Comparison of ENCODE assay signal across 17 cellular contexts in the genomic region with DNA sequence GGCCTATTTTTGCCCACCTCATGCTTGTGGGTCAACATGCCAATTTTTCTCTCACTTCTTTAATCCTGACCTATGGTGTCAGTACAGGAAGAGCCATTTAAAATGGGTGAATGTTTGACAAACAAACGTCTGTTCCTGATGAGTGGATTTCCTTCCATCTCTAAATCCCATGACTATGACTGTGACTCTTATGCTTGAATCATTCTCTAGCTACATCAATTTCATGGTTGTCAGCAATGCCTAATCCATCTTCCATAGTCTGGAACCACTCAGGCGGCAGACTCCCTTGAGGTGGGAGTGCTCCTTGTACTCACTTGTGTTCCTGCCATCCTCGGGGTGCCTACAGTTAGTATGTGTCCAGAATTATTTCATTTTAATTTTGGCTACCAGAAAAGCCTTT.
A peak's percentile ranks its signal among the peaks of the same experiment; 100 is the strongest.
DNase-seq lines count a peak whose midpoint lies in the region; TF ChIP-seq lines count a peak whose summit lies in the region.
"Had no signal": no experiment of that assay in that cellular context is flagged by ENCODE, and none has a peak within 500 bp of the region (broad histone marks: within the 10 kb centered on the region; RNA-seq: fewer than 3 reads in every experiment).

No MANE protein-coding gene starts in this region.

- no peaks in the 10 kb centered on the region for H3K36me3 ChIP-seq in adipocyte (ENCODE audit: control insufficient read depth, insufficient read depth, low read length, severe bottlenecking)
- no peaks in the 10 kb centered on the region for H3K36me3 ChIP-seq in colonic mucosa
- H3K36me3 ChIP-seq: upper lobe of right lung had no signal

- no peaks in the 10 kb centered on the region for H3K4me1 ChIP-seq in adipocyte (ENCODE audit: control insufficient read depth, insufficient read depth, low read length)
- no peaks in the 10 kb centered on the region for H3K4me1 ChIP-seq in colonic mucosa
- H3K4me1 ChIP-seq: upper lobe of right lung had no signal

- H3K4me3 Mint-ChIP-seq in HFFc6 = no peak overlapping the region; the same call in 1 of the 2 replicates
- H3K4me3 Mint-ChIP-seq: stimulated activated effector memory CD8-positive, alpha-beta T cell treated with anti-CD3 and anti-CD28 coated beads, Interleukin-12 subunit alpha, Interleukin-12 subunit beta, amount 100 ng/mL, for 72 hours had no signal

- peak; percentile 71 for DNase-seq in ACHN
- DNase-seq in HFFc6 = peak; percentile 28
- DNase-seq in adipocyte (ENCODE audit: low read depth) = peak; percentile 49
- peak; percentile 16 for DNase-seq in glomerular endothelial cell (ENCODE audit: extremely low read depth, low read depth, low spot score)
- no peak for DNase-seq in NCI-H82 treated with DMSO at 0.1 percent for 48 hours (lab: John Stamatoyannopoulos, UW; ENCODE audit: unreplicated experiment)
- no peak for DNase-seq in NCI-H510A (lab: John Stamatoyannopoulos, UW)
- no peak for DNase-seq in colonic mucosa
- DNase-seq in NCI-H187 treated with DMSO at 0.1 percent for 48 hours (lab: John Stamatoyannopoulos, UW) = no peak
- DNase-seq: DND-41; GOT3; NCI-H1694; NK-92 treated with Interleukin-12 subunit alpha and Interleukin-12 subunit beta, amount 100 ng/mL, for 24 hours; stimulated activated CD4-positive, alpha-beta T cell treated with anti-CD3 and anti-CD28 coated beads, Interleukin-2, amount 100 ng/mL, for 48 hours; upper lobe of right lung had no signal

- in situ Hi-C loops in ACHN (cut with HindIII; ENCODE audit: low pct_ligation_motif_present, low pct_unique_long_range_greater_than_20kb, low sequenced_read_pairs) = no loop called here

- no peaks in the 10 kb centered on the region; the same call in 1 of the 2 replicates for H3K9me3 Mint-ChIP-seq in HFFc6
- H3K9me3 Mint-ChIP-seq: stimulated activated effector memory CD8-positive, alpha-beta T cell treated with anti-CD3 and anti-CD28 coated beads, Interleukin-12 subunit alpha, Interleukin-12 subunit beta, amount 100 ng/mL, for 72 hours had no signal

- H3K36me3 Mint-ChIP-seq in HFFc6 (ENCODE audit: low read depth) = peaks cover 4% of the 10 kb centered on the region; the same call in 1 of the 2 replicates
- H3K36me3 Mint-ChIP-seq: stimulated activated effector memory CD8-positive, alpha-beta T cell treated with anti-CD3 and anti-CD28 coated beads, Interleukin-12 subunit alpha, Interleukin-12 subunit beta, amount 100 ng/mL, for 72 hours had no signal

- intact Hi-C loops in colonic mucosa (cut with DNase I) = no loop called here

- H3K27ac ChIP-seq in colonic mucosa = no peak overlapping the region
- H3K27ac ChIP-seq: upper lobe of right lung, VCaP had no signal

- TF ChIP-seq CTCF in HFFc6 (IDR thresholded peaks at IDR 0.05) (no peak), colonic mucosa (IDR thresholded peaks at IDR 0.05) (no peak)

- peak overlapping the region; percentile 83 for H3K27ac Mint-ChIP-seq in HFFc6
- H3K27ac Mint-ChIP-seq: activated naive CD4-positive, alpha-beta T cell treated with anti-CD3 and anti-CD28 coated beads, Interleukin-2, amount 50 U/mL, for 72 hours; stimulated activated effector memory CD8-positive, alpha-beta T cell treated with anti-CD3 and anti-CD28 coated beads, Interleukin-12 subunit alpha, Interleukin-12 subunit beta, amount 100 ng/mL, for 72 hours had no signal

- H3K27me3 ChIP-seq in adipocyte (replicated peaks; ENCODE audit: control insufficient read depth, insufficient read depth, low read length) = peaks cover 11% of the 10 kb centered on the region
- no peaks in the 10 kb centered on the region for H3K27me3 ChIP-seq in colonic mucosa
- H3K27me3 ChIP-seq: upper lobe of right lung had no signal

- H3K9ac ChIP-seq in adipocyte (ENCODE audit: low read length) (no peak overlapping the region), colonic mucosa (ENCODE audit: low read depth in 2 of 2, low read length in 2 of 2) (no peak overlapping the region)

- H3K4me3 ChIP-seq in adipocyte (ENCODE audit: low read length) (no peak overlapping the region), colonic mucosa (no peak overlapping the region)
- H3K4me3 ChIP-seq: upper lobe of right lung had no signal

- H3K4me1 Mint-ChIP-seq in HFFc6 (ENCODE audit: low read depth) = peaks cover 21% of the 10 kb centered on the region

- H3K9me3 ChIP-seq in adipocyte (ENCODE audit: control insufficient read depth, low read length) (peaks cover 8% of the 10 kb centered on the region), colonic mucosa (no peaks in the 10 kb centered on the region)
- H3K9me3 ChIP-seq: upper lobe of right lung had no signal

- H3K27me3 Mint-ChIP-seq in HFFc6 (ENCODE audit: insufficient read depth) = no peaks in the 10 kb centered on the region

Comparison
In these comparisons a context has a peak if more than half of its experiments do, and no peak if none do; other contexts are left out.
1. DNase-seq: peak in ACHN (single experiment), HFFc6 (single experiment), adipocyte (single experiment) and glomerular endothelial cell (single experiment); none in NCI-H82 treated with DMSO at 0.1 percent for 48 hours (single experiment), NCI-H510A (single experiment), colonic mucosa (single experiment) and NCI-H187 treated with DMSO at 0.1 percent for 48 hours (single experiment).